Comparison of ENCODE assay signal across 11 cellular contexts in genomic region chr2:197137826-197138480, GRCh38.
DNase-seq lines count a peak whose midpoint lies in the region; TF ChIP-seq lines count a peak whose summit lies in the region.
"Had no signal": no experiment of that assay in that cellular context is flagged by ENCODE, and none has a peak within 500 bp of the region (broad histone marks: within the 10 kb centered on the region; RNA-seq: fewer than 3 reads in every experiment).

No MANE protein-coding gene starts in this region.

- peaks cover 30 to 48% of the 10 kb centered on the region in 2 donors for H3K36me3 Mint-ChIP-seq in CD14-positive monocyte

- H2AFZ ChIP-seq in GM23248 (no peak overlapping the region), SU-DHL-6 (ENCODE audit: low read depth, low read length, severe bottlenecking) (no peak overlapping the region)

- H3K9me2 ChIP-seq in GM23248 (ENCODE audit: insufficient read depth), result no peaks in the 10 kb centered on the region
- no peaks in the 10 kb centered on the region for H3K9me2 ChIP-seq in SU-DHL-6 (replicated peaks; ENCODE audit: insufficient read depth, low read length)

- H3K9me3 Mint-ChIP-seq in CD14-positive monocyte, result no peaks in the 10 kb centered on the region
- H3K9me3 Mint-ChIP-seq: H9 had no signal

- no peaks in the 10 kb centered on the region for H3K27me3 ChIP-seq in GM23248 (replicated peaks; ENCODE audit: insufficient read depth)
- H3K27me3 ChIP-seq in SU-DHL-6 (ENCODE audit: low read length), result no peaks in the 10 kb centered on the region
- H3K27me3 ChIP-seq in thyroid gland, result no peaks in the 10 kb centered on the region
- H3K27me3 ChIP-seq: right lobe of liver had no signal

- H3K4me2 ChIP-seq in GM23248 (ENCODE audit: unreplicated experiment) (peak overlapping the region; percentile 27), SU-DHL-6 (ENCODE audit: low read depth, low read length, poor library complexity, severe bottlenecking) (no peak overlapping the region)

- H3K9ac ChIP-seq in GM23248 (no peak overlapping the region), SU-DHL-6 (ENCODE audit: low read length) (no peak overlapping the region)

- no peak for TF ChIP-seq CTCF in CD14-positive monocyte (IDR thresholded peaks at IDR 0.05)
- no peak for TF ChIP-seq CTCF in SU-DHL-6 (IDR thresholded peaks at IDR 0.05; ENCODE audit: insufficient read depth, low read length, poor library complexity, severe bottlenecking)
- TF ChIP-seq CTCF in lower leg skin (IDR thresholded peaks at IDR 0.05), result no peak
- no peak for TF ChIP-seq CTCF in thyroid gland (IDR thresholded peaks at IDR 0.05)

- H3K4me3 ChIP-seq in GM23248 (no peak overlapping the region), SU-DHL-6 (ENCODE audit: insufficient read depth, low read length, poor library complexity, severe bottlenecking) (no peak overlapping the region), lower leg skin (ENCODE audit: low read depth, poor library complexity, severe bottlenecking) (no peak overlapping the region), thyroid gland (replicated peaks in 1 of 3) (no peak overlapping the region)
- H3K4me3 ChIP-seq: right lobe of liver had no signal

- peaks cover 44% of the 10 kb centered on the region for H3K4me1 Mint-ChIP-seq in CD14-positive monocyte

- DNase-seq in CD14-positive monocyte (ENCODE audit: low spot score) (no peak), GM23248 (peak; percentile 11), glomerular visceral epithelial cell (ENCODE audit: extremely low spot score) (peak; percentile 6), lower leg skin (ENCODE audit: low spot score in 2 of 2) (no peak), thyroid gland (no peak), activated gamma-delta T cell (lab: John Stamatoyannopoulos, UW) (no peak), LoVo (ENCODE audit: low spot score) (no peak)
- DNase-seq: H9, right lobe of liver had no signal

- no peaks in the 10 kb centered on the region for H3K9me3 ChIP-seq in GM23248 (ENCODE audit: low read depth)
- H3K9me3 ChIP-seq in SU-DHL-6 (ENCODE audit: insufficient read depth, low read length), result no peaks in the 10 kb centered on the region
- no peaks in the 10 kb centered on the region for H3K9me3 ChIP-seq in thyroid gland
- H3K9me3 ChIP-seq: right lobe of liver had no signal

- peak overlapping the region; percentile 80 to 94 (median 87) for H3K27ac Mint-ChIP-seq in CD14-positive monocyte

- H3K79me2 ChIP-seq in GM23248 (ENCODE audit: insufficient read depth), result no peaks in the 10 kb centered on the region
- H3K79me2 ChIP-seq in SU-DHL-6 (ENCODE audit: insufficient read depth, low read length), result no peaks in the 10 kb centered on the region

- intact Hi-C loops in CD14-positive monocyte (cut with micrococcal nuclease), result no loop called here
- intact Hi-C loops in lower leg skin (cut with DNase I; ENCODE audit: low total_unique reads), result no loop called here
- intact Hi-C loops in thyroid gland (cut with DNase I), result no loop called here

- H3F3A ChIP-seq in GM23248 (ENCODE audit: insufficient read depth) (no peaks in the 10 kb centered on the region; the same call in 1 of the 2 replicates), SU-DHL-6 (ENCODE audit: insufficient read depth) (peaks cover 17% of the 10 kb centered on the region; the same call in 1 of the 2 replicates)

- no peak overlapping the region for H3K4me3 Mint-ChIP-seq in CD14-positive monocyte
- H3K4me3 Mint-ChIP-seq: H9 had no signal

- H3K27me3 Mint-ChIP-seq in CD14-positive monocyte (ENCODE audit: low read depth in 3 of 3), result no peaks in the 10 kb centered on the region

- H3K4me1 ChIP-seq in GM23248 (ENCODE audit: insufficient read depth) (peaks cover 18% of the 10 kb centered on the region), thyroid gland (no peaks in the 10 kb centered on the region)

- 79 to 85% methylated on average over 3 of the region's 3 CpGs for WGBS in GM23248 (ENCODE audit: low coverage in 1 of 2, low lambda C conversion rate in 2 of 2, missing lambda C conversion rate in 2 of 2), 2 experiments
- 81 to 82% methylated on average over 3 of the region's 3 CpGs for WGBS in lower leg skin, 2 donors
- WGBS in thyroid gland, 2 donors, result 80 to 81% methylated on average over 3 of the region's 3 CpGs

- TF ChIP-seq POLR2A in lower leg skin (IDR thresholded peaks at IDR 0.05) (no peak), thyroid gland (IDR thresholded peaks at IDR 0.05) (no peak)

- in situ Hi-C loops in GM23248 (cut with MboI), result no loop called here

- H3K27ac ChIP-seq in GM23248 (no peak overlapping the region), SU-DHL-6 (ENCODE audit: low read depth, low read length) (0 out of 2 replicates have a peak overlapping the region, but pooled peaks have one; percentile 1), thyroid gland (no peak overlapping the region)
- H3K27ac ChIP-seq: epithelial cell of prostate had no signal

- H3K36me3 ChIP-seq in GM23248 (ENCODE audit: low read depth) (no peaks in the 10 kb centered on the region), SU-DHL-6 (ENCODE audit: low read length) (no peaks in the 10 kb centered on the region), thyroid gland (no peaks in the 10 kb centered on the region)
- H3K36me3 ChIP-seq: right lobe of liver had no signal

- no peaks in the 10 kb centered on the region for H4K20me1 ChIP-seq in GM23248 (ENCODE audit: insufficient read depth)
- no peaks in the 10 kb centered on the region for H4K20me1 ChIP-seq in SU-DHL-6 (ENCODE audit: low read depth, low read length)

Comparison
In these comparisons a context has a peak if more than half of its experiments do, and no peak if none do; other contexts are left out.
1. DNase-seq: peak in GM23248 (single experiment) and glomerular visceral epithelial cell (single experiment); none in CD14-positive monocyte (single experiment), lower leg skin (0 of 2), thyroid gland (0 of 2), activated gamma-delta T cell (single experiment) and LoVo (single experiment).